9 cellular contexts compared by ENCODE assay signal in genomic region chr11:34359548-34359891, GRCh38. TPM values are rescaled to one million over a fixed set of nuclear protein-coding genes. Genes with fewer than 3 reads are reported as not detected.
DNase-seq lines count a peak whose midpoint lies in the region; ATAC-seq and TF ChIP-seq lines count a peak whose summit lies in the region.
"Had no signal": no experiment of that assay in that cellular context is flagged by ENCODE, and none has a peak within 500 bp of the region (broad histone marks: within the 10 kb centered on the region; RNA-seq: fewer than 3 reads in every experiment).

No MANE protein-coding gene starts in this region.

- TF ChIP-seq RAD21 in neural cell (conservative IDR thresholded peaks at IDR 0.05) = no peak

- peaks cover 0 to 4% of the 10 kb centered on the region in 2 donors for H3K36me3 Mint-ChIP-seq in CD4-positive, alpha-beta memory T cell

- H3K27me3 ChIP-seq in CD4-positive, alpha-beta memory T cell (ENCODE audit: insufficient read depth, low read length) = peaks cover 22% of the 10 kb centered on the region
- H3K27me3 ChIP-seq in KMS-11 (ENCODE audit: insufficient read depth, low read depth) (no peaks in the 10 kb centered on the region), neural cell (ENCODE audit: insufficient read depth, low read depth, low read length) (peaks cover 21% of the 10 kb centered on the region), foreskin keratinocyte (peaks cover 31% of the 10 kb centered on the region)
- H3K27me3 ChIP-seq: uterus had no signal

- no peak overlapping the region for H3K27ac ChIP-seq in CD4-positive, alpha-beta memory T cell (ENCODE audit: low read depth, low read length)
- H3K27ac ChIP-seq in KMS-11 (no peak overlapping the region; the same call in 1 of the 2 replicates), neural cell (ENCODE audit: low read length) (no peak overlapping the region), foreskin keratinocyte (no peak overlapping the region)

- no peaks in the 10 kb centered on the region for H4K20me1 ChIP-seq in KMS-11 (ENCODE audit: insufficient read depth)
- no peaks in the 10 kb centered on the region for H4K20me1 ChIP-seq in neural cell (ENCODE audit: insufficient read depth)

- no peak for ATAC-seq in foreskin keratinocyte

- CTCF ChIA-PET in CD4-positive, alpha-beta memory T cell (lab: Charles Lee; ENCODE audit: partially characterized antibody) = interaction anchor here (6.9 kb wide), 1 partner anchor 187 kb away, joined by 123 read pairs; no protein-coding TSS in a partner anchor

- peaks cover 31 to 38% of the 10 kb centered on the region in 2 donors for H3K27me3 Mint-ChIP-seq in CD4-positive, alpha-beta memory T cell

- H3F3A ChIP-seq in neural cell (ENCODE audit: insufficient read depth, low read length, poor library complexity, severe bottlenecking) = no peaks in the 10 kb centered on the region

- no peak; the same call in none of the 2 replicates for TF ChIP-seq CTCF in KMS-11 (conservative IDR thresholded peaks at IDR 0.05; ENCODE audit: low read depth, low read length)
- no peak for TF ChIP-seq CTCF in choroid plexus epithelial cell (conservative IDR thresholded peaks at IDR 0.05; ENCODE audit: low read depth, low read length)
- TF ChIP-seq CTCF in neural cell (IDR thresholded peaks at IDR 0.05; ENCODE audit: poor library complexity, severe bottlenecking) = no peak
- no peak for TF ChIP-seq CTCF in foreskin keratinocyte (conservative IDR thresholded peaks at IDR 0.05)

- H3K27ac Mint-ChIP-seq in CD4-positive, alpha-beta memory T cell = peak overlapping the region in 4 of 7 donors; percentile 58 to 93 (median 78)

- H3K36me3 ChIP-seq in CD4-positive, alpha-beta memory T cell (ENCODE audit: insufficient read depth, low read length) = no peaks in the 10 kb centered on the region
- no peaks in the 10 kb centered on the region for H3K36me3 ChIP-seq in KMS-11 (ENCODE audit: insufficient read depth)
- no peaks in the 10 kb centered on the region for H3K36me3 ChIP-seq in neural cell (ENCODE audit: insufficient read depth, low read length)
- H3K36me3 ChIP-seq: uterus had no signal

- peak overlapping the region; percentile 86 to 96 (median 92) for H3K4me3 Mint-ChIP-seq in CD4-positive, alpha-beta memory T cell

- H3K4me1 ChIP-seq in CD4-positive, alpha-beta memory T cell (ENCODE audit: insufficient read depth, low read length) = peaks cover 26% of the 10 kb centered on the region
- H3K4me1 ChIP-seq in KMS-11 (ENCODE audit: low read depth, poor library complexity, severe bottlenecking) (peaks cover 25% of the 10 kb centered on the region), foreskin keratinocyte (no peaks in the 10 kb centered on the region)

- POLR2A ChIA-PET in CD4-positive, alpha-beta memory T cell (lab: Charles Lee; ENCODE audit: partially characterized antibody) = no interaction called here

- H3K4me3 ChIP-seq in CD4-positive, alpha-beta memory T cell (ENCODE audit: low read length in 2 of 2) = peak overlapping the region in 1 of 2 donors; percentile 79
- H3K4me3 ChIP-seq in KMS-11 (IDR thresholded peaks at IDR 0.05; ENCODE audit: insufficient read depth, low read depth, low read length) = no peak overlapping the region
- H3K4me3 ChIP-seq in choroid plexus epithelial cell (ENCODE audit: low read depth, low read length) = peak overlapping the region; percentile 20
- H3K4me3 ChIP-seq in neural cell (ENCODE audit: low read length) = peak overlapping the region; percentile 75

- peaks cover 0 to 3% (median 0%) of the 10 kb centered on the region in 8 donors for H3K9me3 Mint-ChIP-seq in CD4-positive, alpha-beta memory T cell

- no peaks in the 10 kb centered on the region for H3K9me2 ChIP-seq in neural cell (ENCODE audit: insufficient read depth, low read length)

- H3K79me2 ChIP-seq in KMS-11 (ENCODE audit: insufficient read depth, low read depth) = no peaks in the 10 kb centered on the region
- H3K79me2 ChIP-seq in neural cell (replicated peaks; ENCODE audit: insufficient read depth, low read length) = no peaks in the 10 kb centered on the region

- intact Hi-C loops in CD4-positive, alpha-beta memory T cell (cut with micrococcal nuclease) = loop anchor here (1.0 to 5.0 kb wide), 8 partner anchors 109 to 1777 kb away; partner anchors contain the start of genes EIF3M and HIPK3

- H3K9me3 ChIP-seq in CD4-positive, alpha-beta memory T cell (ENCODE audit: control insufficient read depth in 1 of 2, low read length in 2 of 2) = no peaks in the 10 kb centered on the region
- no peaks in the 10 kb centered on the region for H3K9me3 ChIP-seq in neural cell (ENCODE audit: low read length)
- H3K9me3 ChIP-seq: uterus had no signal

- H3K9ac ChIP-seq in KMS-11 (no peak overlapping the region; the same call in 1 of the 2 replicates), neural cell (ENCODE audit: low read length) (no peak overlapping the region)

- no peak for TF ChIP-seq EP300 in neural cell (conservative IDR thresholded peaks at IDR 0.05; ENCODE audit: poor library complexity, severe bottlenecking)

- H2AFZ ChIP-seq in KMS-11 (ENCODE audit: low read depth) (peak overlapping the region; percentile 83; the same call in 1 of the 2 replicates), neural cell (ENCODE audit: low read depth, low read length) (no peak overlapping the region)

- no peak for DNase-seq in CD4-positive, alpha-beta memory T cell
- no peak for DNase-seq in choroid plexus epithelial cell (ENCODE audit: low read depth)
- DNase-seq in NCI-H1048 (lab: John Stamatoyannopoulos, UW) = no peak
- no peak for DNase-seq in foreskin keratinocyte
- no peak for DNase-seq in SKM-1 treated with dmso at 0.1 percent for 144 hours (lab: John Stamatoyannopoulos, UW; ENCODE audit: unreplicated experiment)
- no peak for DNase-seq in nucleus accumbens (lab: John Stamatoyannopoulos, UW)

- peaks cover 14 to 31% (median 20%) of the 10 kb centered on the region in 4 donors for H3K4me1 Mint-ChIP-seq in CD4-positive, alpha-beta memory T cell

- H3K4me2 ChIP-seq in KMS-11 (peak overlapping the region; percentile 30), neural cell (ENCODE audit: low read length) (peak overlapping the region; percentile 73)

TF ChIP-seq in neural cell, 6 proteins besides CTCF, POLR2A, EP300 and RAD21:
- TF ChIP-seq SMC3 (conservative IDR thresholded peaks at IDR 0.05; ENCODE audit: poor library complexity) = peak; percentile 62
- no peak for TF ChIP-seq MXI1 (conservative IDR thresholded peaks at IDR 0.05; ENCODE audit: poor library complexity, severe bottlenecking)
- no peak for TF ChIP-seq REST (IDR thresholded peaks at IDR 0.05; ENCODE audit: borderline replicate concordance)
- TF ChIP-seq EZH2 (IDR thresholded peaks at IDR 0.05; ENCODE audit: borderline replicate concordance, insufficient read depth, low read length, poor library complexity, severe bottlenecking) = no peak
- TF ChIP-seq POLR2AphosphoS5 (IDR thresholded peaks at IDR 0.05) = no peak

RNA-seq across cellular contexts. Expression of gene ABTB2, which starts 1.7 kb away (rescaled TPM):
- under 1 TPM; 0.35 to 0.39 TPM for total RNA-seq in CD4-positive, alpha-beta memory T cell
- not detected for polyA plus RNA-seq in CD4-positive, alpha-beta memory T cell
- 0.58 and 0.68 TPM in 2 replicates for polyA plus RNA-seq in neural cell
- 1.3 and 1.5 TPM in 2 replicates for polyA minus RNA-seq in neural cell
- 0.60 and 0.99 TPM in 2 replicates for total RNA-seq in foreskin keratinocyte
- polyA plus RNA-seq in foreskin keratinocyte = 0.49 and 0.56 TPM in 2 replicates
